19 cellular contexts compared by ENCODE assay signal in the genomic region with DNA sequence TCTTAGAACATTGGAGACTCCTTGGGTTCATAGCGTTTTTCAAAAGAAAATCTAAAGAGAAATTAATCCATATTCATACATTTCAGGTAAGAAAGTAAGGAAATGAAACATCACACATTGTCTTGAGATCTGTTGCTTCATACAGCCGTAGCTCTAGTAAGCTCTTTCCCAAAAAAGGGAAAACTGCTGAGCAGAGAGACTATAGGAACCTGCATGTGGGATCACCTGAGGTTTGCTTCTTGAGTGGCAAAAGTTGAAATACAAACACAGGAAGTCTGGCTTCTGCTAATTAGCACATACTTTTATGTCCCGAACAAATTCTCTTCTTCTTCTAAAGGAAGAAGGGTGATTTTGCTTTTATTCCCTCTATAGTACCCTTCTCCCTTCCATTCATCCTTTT. TPM values are rescaled to one million over a fixed set of nuclear protein-coding genes. Genes with fewer than 3 reads are reported as not detected.
A peak's percentile ranks its signal among the peaks of the same experiment; 100 is the strongest.
DNase-seq lines count a peak whose midpoint lies in the region; ATAC-seq, FAIRE-seq and TF ChIP-seq lines count a peak whose summit lies in the region.
"Had no signal": no experiment of that assay in that cellular context is flagged by ENCODE, and none has a peak within 500 bp of the region (broad histone marks: within the 10 kb centered on the region; RNA-seq: fewer than 3 reads in every experiment).

No MANE protein-coding gene starts in this region.

- no peak overlapping the region for H3K18ac ChIP-seq in H1 (ENCODE audit: extremely low read depth, low read length)

- ATAC-seq in GM21526 (IDR thresholded peaks at IDR 0.05; ENCODE audit: low FRiP score, unreplicated experiment) = no peak

- no peak overlapping the region for H2BK12ac ChIP-seq in H1 (ENCODE audit: low read depth, low read length)

- no peak for FAIRE-seq in H1 (lab: Jason Lieb, UNC)

- CTCF ChIA-PET in H1 (lab: Charles Lee; ENCODE audit: partially characterized antibody) = no interaction called here

- no peak overlapping the region for H3K4ac ChIP-seq in H1 (replicated peaks; ENCODE audit: insufficient read length, low read depth, low read length)

- peaks cover 4% of the 10 kb centered on the region for H3K9me3 Mint-ChIP-seq in osteocyte (ENCODE audit: unreplicated experiment)
- H3K9me3 Mint-ChIP-seq: central memory CD8-positive, alpha-beta T cell had no signal

- POLR2A ChIA-PET in H1 (lab: Charles Lee; ENCODE audit: partially characterized antibody) = interaction anchor here (0.6 kb wide), 1 partner anchor 10 kb away, joined by 3 read pairs; no protein-coding TSS in a partner anchor

- H3K36me3 Mint-ChIP-seq in osteocyte (ENCODE audit: unreplicated experiment) = peaks cover 7% of the 10 kb centered on the region

- no peak overlapping the region for H3K4me3 ChIP-seq in H1 (ENCODE audit: extremely low read depth in 1 of 4, insufficient read depth in 2 of 4, low read depth in 3 of 4, low read length in 4 of 4)
- H3K4me3 ChIP-seq: esophagus muscularis mucosa, lung, vagina had no signal

- in situ Hi-C loops in KBM-7 (cut with MboI; ENCODE audit: low pct_unique_long_range_greater_than_20kb, low sequenced_read_pairs) = no loop called here

- WGBS in H1 (ENCODE audit: extremely low coverage in 1 of 2, insufficient coverage in 1 of 2, insufficient read length in 1 of 2, insufficient replicate concordance in 2 of 2, low coverage in 1 of 2, low lambda C conversion rate in 2 of 2, missing lambda C conversion rate in 1 of 2), 2 experiments = 77% methylated on average over 3 of the region's 3 CpGs; no CpG with 5 or more reads in 1 of the 2 experiments

- no peak overlapping the region for H3K56ac ChIP-seq in H1 (replicated peaks; ENCODE audit: insufficient read length, low read depth, low read length)

- H2BK20ac ChIP-seq in H1 (ENCODE audit: low read length) = no peak overlapping the region

- H2BK5ac ChIP-seq in H1 (ENCODE audit: low read depth, low read length) = no peak overlapping the region

- H2BK120ac ChIP-seq in H1 (replicated peaks; ENCODE audit: low read depth, low read length) = no peak overlapping the region

- peaks cover 0 to 3% (median 0%) of the 10 kb centered on the region in 4 experiments; a peak in 1 of 7 replicates for H3K4me1 ChIP-seq in H1 (replicated peaks in 1 of 4; ENCODE audit: control insufficient read depth in 3 of 4, insufficient read depth in 4 of 4, low read length in 3 of 4)
- H3K4me1 ChIP-seq: BE2C had no signal

- TF ChIP-seq CTCF in H1 (IDR thresholded peaks at IDR 0.05; ENCODE audit: control extremely low read depth in 1 of 3, insufficient read depth in 1 of 3, low read depth in 1 of 3, low read length in 3 of 3) = no peak
- no peak for TF ChIP-seq CTCF in osteocyte (IDR thresholded peaks at IDR 0.05)

- no peaks in the 10 kb centered on the region; a peak in 1 of 4 replicates for H3K9me3 ChIP-seq in H1 (ENCODE audit: insufficient read depth in 2 of 2, low read depth in 1 of 2, low read length in 1 of 2)
- H3K9me3 ChIP-seq: BE2C, vagina had no signal

- no peak overlapping the region for H4K91ac ChIP-seq in H1 (replicated peaks; ENCODE audit: insufficient read length, low read length)

- H3K27ac ChIP-seq in H1 (ENCODE audit: low read depth, low read length) = no peak overlapping the region

- no peak overlapping the region for H4K8ac ChIP-seq in H1 (ENCODE audit: extremely low read depth, insufficient read depth, low read length)

- no peaks in the 10 kb centered on the region; the same call in 1 of the 2 replicates for H3K23me2 ChIP-seq in H1 (ENCODE audit: low read depth, low read length)

- H3K27me3 Mint-ChIP-seq in osteocyte (ENCODE audit: unreplicated experiment) = no peaks in the 10 kb centered on the region
- H3K27me3 Mint-ChIP-seq: activated CD4-positive, alpha-beta memory T cell treated with anti-CD3 and anti-CD28 coated beads for 36 hours; central memory CD8-positive, alpha-beta T cell had no signal

- TF ChIP-seq POLR2A in H1 (IDR thresholded peaks at IDR 0.05; ENCODE audit: control extremely low read depth in 1 of 2, low read depth in 2 of 2, low read length in 2 of 2) = no peak

- H3K79me1 ChIP-seq in H1 (ENCODE audit: low read depth, low read length) = no peaks in the 10 kb centered on the region

- no peak overlapping the region for H3K4me2 ChIP-seq in H1 (ENCODE audit: insufficient read depth in 1 of 2, low read depth in 2 of 2, low read length in 2 of 2)

- no peaks in the 10 kb centered on the region for H3K36me3 ChIP-seq in H1 (ENCODE audit: control insufficient read depth in 2 of 4, insufficient read depth in 4 of 4, low read length in 3 of 4)
- H3K36me3 ChIP-seq: BE2C, vagina had no signal

- no peak overlapping the region for H4K5ac ChIP-seq in H1 (ENCODE audit: insufficient read length, low read depth, low read length)

- peak overlapping the region; percentile 76 for H3K27ac Mint-ChIP-seq in osteocyte (ENCODE audit: unreplicated experiment)
- H3K27ac Mint-ChIP-seq: activated CD4-positive, alpha-beta memory T cell treated with anti-CD3 and anti-CD28 coated beads for 36 hours had no signal

- no peak overlapping the region for H3K4me3 Mint-ChIP-seq in osteocyte (ENCODE audit: unreplicated experiment)
- H3K4me3 Mint-ChIP-seq: activated CD4-positive, alpha-beta memory T cell treated with anti-CD3 and anti-CD28 coated beads for 36 hours; central memory CD8-positive, alpha-beta T cell had no signal

- peaks cover 25% of the 10 kb centered on the region for H3K4me1 Mint-ChIP-seq in osteocyte (ENCODE audit: unreplicated experiment)

- no peak for TF ChIP-seq RAD21 in H1 (IDR thresholded peaks at IDR 0.05 in 1 of 2, conservative IDR thresholded peaks at IDR 0.05 in 1 of 2; ENCODE audit: low read depth in 2 of 2, low read length in 2 of 2)

- no peak overlapping the region for H3K9ac ChIP-seq in H1 (replicated peaks in 1 of 4; ENCODE audit: extremely low read depth in 1 of 4, low read depth in 3 of 4, low read length in 3 of 4)

- no peak overlapping the region for H3K14ac ChIP-seq in H1 (ENCODE audit: insufficient read length)

- no peak overlapping the region for H2AFZ ChIP-seq in H1 (ENCODE audit: low read length)

- H2AK5ac ChIP-seq in H1 (ENCODE audit: low read depth, low read length) = no peak overlapping the region

- DNase-seq in NCI-H510A treated with DMSO at 0.1 percent for 48 hours (lab: John Stamatoyannopoulos, UW) (peak; percentile 23), NCI-H510A (lab: John Stamatoyannopoulos, UW) (no peak), KBM-7 (peak; percentile 24), H1 (ENCODE audit: low read depth in 1 of 2, low spot score in 2 of 2) (no peak), osteocyte (ENCODE audit: extremely low spot score, unreplicated experiment) (no peak), NOMO-1 treated with dmso at 0.1 percent for 144 hours (lab: John Stamatoyannopoulos, UW; ENCODE audit: unreplicated experiment) (no peak), HK-2 (ENCODE audit: unreplicated experiment) (no peak)
- DNase-seq: 8988T; activated CD4-positive, alpha-beta memory T cell treated with anti-CD3 and anti-CD28 coated beads for 36 hours; BE2C; NCI-H146; NCI-H2171; OCI-M1; retina had no signal

- H3K79me2 ChIP-seq in H1 (ENCODE audit: control insufficient read depth in 1 of 2, insufficient read depth in 2 of 2, low read length in 2 of 2) = no peaks in the 10 kb centered on the region

- no peak overlapping the region for H2BK15ac ChIP-seq in H1 (ENCODE audit: low read length)

- TF ChIP-seq EP300 in H1 (IDR thresholded peaks at IDR 0.05; ENCODE audit: borderline replicate concordance in 1 of 2, low read depth in 2 of 2, low read length in 2 of 2) = no peak

- no peak overlapping the region for H3K23ac ChIP-seq in H1 (ENCODE audit: insufficient read length)

- no peaks in the 10 kb centered on the region for H3K27me3 ChIP-seq in H1 (replicated peaks in 1 of 4; ENCODE audit: control insufficient read depth in 3 of 4, extremely low read depth in 1 of 4, insufficient read depth in 3 of 4, low read length in 3 of 4)
- H3K27me3 ChIP-seq: BE2C, esophagus muscularis mucosa, vagina had no signal

- H4K20me1 ChIP-seq in H1 (replicated peaks in 1 of 2; ENCODE audit: control insufficient read depth in 1 of 2, insufficient read depth in 2 of 2, low read length in 2 of 2) = no peaks in the 10 kb centered on the region

TF ChIP-seq in H1, 55 proteins besides CTCF, POLR2A, EP300 and RAD21:
- TF ChIP-seq CBX5 (IDR thresholded peaks at IDR 0.05; ENCODE audit: low read depth, low read length) (no peak), SRF (IDR thresholded peaks at IDR 0.05; ENCODE audit: low read depth, low read length) (0 out of 2 replicates have a peak, but pooled peaks have one; percentile 28)

RNA-seq across cellular contexts. Expression of gene MRPL1, which starts 57.7 kb away (rescaled TPM):
- total RNA-seq in H1 (2021; fragmentation: NEBNext Ultra II Directional; extraction: Animal tissue kit (Norgen Biotek cat#: 25700)) = 37.0 and 39.1 TPM in 2 replicates
- 4.9 and 9.6 TPM in 2 replicates for polyA plus RNA-seq in H1 (2011; rRNA removed)
- polyA plus RNA-seq in H1 (2011; cell fraction: cytosol; rRNA removed) = 20.5 TPM
- 3.0 TPM for polyA plus RNA-seq in H1 (2011; cell fraction: nucleus; rRNA removed)
- 14.5 to 31.7 TPM (median 17.7 TPM) in 4 replicates for polyA plus RNA-seq in H1 (2012, experiment 1 of 2)
- 4.7 TPM for polyA plus RNA-seq in H1 (2012, experiment 2 of 2)
- polyA plus RNA-seq in H1 (2013, experiment 1 of 2) = 73.1 TPM
- 73.0 TPM for polyA plus RNA-seq in H1 (2013, experiment 2 of 2)
- 5.9 and 6.1 TPM in 2 replicates for polyA minus RNA-seq in H1 (2011; rRNA and poly(A)+ RNA removed)
- 4.5 TPM for polyA minus RNA-seq in H1 (2011; cell fraction: cytosol; rRNA and poly(A)+ RNA removed)
- 15.6 TPM for polyA minus RNA-seq in H1 (2011; cell fraction: nucleus; rRNA and poly(A)+ RNA removed)
- total RNA-seq in osteocyte = 25.5 and 28.8 TPM in 2 replicates

Comparison
In these comparisons a context has a peak if more than half of its experiments do, and no peak if none do; other contexts are left out.
1. DNase-seq: peak in NCI-H510A treated with DMSO at 0.1 percent for 48 hours (single experiment) and KBM-7 (single experiment); none in NCI-H510A (single experiment), H1 (0 of 2), osteocyte (single experiment), NOMO-1 treated with dmso at 0.1 percent for 144 hours (single experiment) and HK-2 (single experiment).